In the genomic region with DNA sequence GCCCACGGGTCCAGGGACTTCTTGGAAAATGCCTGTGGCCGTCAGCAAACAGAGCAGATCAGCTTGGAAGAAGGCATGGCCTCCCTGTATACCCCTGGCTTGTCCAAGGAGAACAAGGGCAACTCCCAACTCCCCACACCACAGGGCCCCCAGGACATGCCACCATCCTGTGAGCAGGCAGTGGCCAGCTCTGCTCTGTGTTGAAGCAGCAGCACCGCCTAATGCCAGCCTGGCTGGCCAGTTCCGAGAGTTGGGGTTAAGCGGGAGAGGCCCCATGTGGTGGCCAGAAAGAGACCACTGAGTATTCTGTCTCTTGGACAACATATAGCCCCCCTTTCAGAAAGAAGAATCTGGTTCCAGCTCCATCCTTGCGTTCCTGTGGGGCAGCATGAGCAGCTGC, we compare ENCODE assay signal across 1 cellular context.
TF ChIP-seq lines count a peak whose summit lies in the region.

No MANE protein-coding gene starts in this region.

TF ChIP-seq in H1, 55 proteins besides CTCF, POLR2A, EP300 and RAD21:
- TF ChIP-seq, protein P1, sequence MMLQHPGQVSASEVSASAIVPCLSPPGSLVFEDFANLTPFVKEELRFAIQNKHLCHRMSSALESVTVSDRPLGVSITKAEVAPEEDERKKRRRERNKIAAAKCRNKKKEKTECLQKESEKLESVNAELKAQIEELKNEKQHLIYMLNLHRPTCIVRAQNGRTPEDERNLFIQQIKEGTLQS (IDR thresholded peaks at IDR 0.05; ENCODE audit: insufficient read depth, low read depth, low read length), result no peak
- TF ChIP-seq TEAD4 (IDR thresholded peaks at IDR 0.05; ENCODE audit: low read depth, low read length) (no peak), PHF8 (conservative IDR thresholded peaks at IDR 0.05; ENCODE audit: low read depth, low read length) (no peak), RNF2 (IDR thresholded peaks at IDR 0.05; ENCODE audit: borderline replicate concordance, low read depth, low read length, missing control alignments, poor library complexity, severe bottlenecking) (no peak), TAF7 (optimal IDR thresholded peaks at IDR 0.05; ENCODE audit: borderline replicate concordance, low read depth, low read length) (no peak), KDM5A (IDR thresholded peaks at IDR 0.05; ENCODE audit: low read length) (no peak)
